In the genomic region with DNA sequence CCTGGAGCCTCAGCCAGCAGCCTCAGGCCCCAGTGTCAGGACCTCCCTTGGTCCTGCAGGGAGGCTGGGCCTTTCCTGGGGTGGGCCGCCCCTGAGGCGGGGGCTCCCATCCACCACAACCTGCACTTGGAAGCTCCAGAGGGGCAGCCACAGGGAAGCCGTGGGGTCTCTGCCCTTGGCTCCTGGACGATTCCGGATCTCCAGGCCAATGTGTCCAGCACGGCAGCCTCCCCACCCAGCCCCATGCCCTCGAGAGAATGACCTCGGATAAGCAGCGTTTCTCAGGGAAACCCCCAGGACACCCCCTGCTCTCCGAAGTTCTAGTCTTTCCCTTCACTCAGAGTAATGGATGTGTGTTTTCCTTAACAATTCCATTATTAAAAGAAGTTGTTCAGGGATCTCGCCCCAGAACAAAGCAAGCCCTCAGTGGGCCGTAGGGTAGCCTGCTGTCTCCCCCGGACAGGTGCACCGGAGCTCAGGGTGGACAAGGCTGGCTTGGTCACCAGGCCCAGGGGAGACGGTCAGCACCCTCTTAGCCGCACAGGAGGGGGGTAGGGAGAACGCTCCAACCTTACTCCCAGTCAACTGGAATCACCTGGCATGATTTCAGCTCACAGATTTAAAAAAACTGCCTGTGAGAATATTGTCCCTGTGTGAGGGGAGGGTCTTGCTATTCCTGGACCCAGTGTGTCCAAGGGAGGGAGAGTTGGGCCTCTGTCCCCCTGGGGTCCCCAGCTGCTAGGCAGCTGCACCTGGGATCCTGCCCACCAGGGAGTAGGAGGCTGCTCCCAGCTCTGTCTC, we compare ENCODE assay signal across 8 cellular contexts.
"Had no signal": no experiment of that assay in that cellular context is flagged by ENCODE, and none has a peak within 500 bp of the region (broad histone marks: within the 10 kb centered on the region; RNA-seq: fewer than 3 reads in every experiment).

No MANE protein-coding gene starts in this region.

- H3K4me1 ChIP-seq: prostate gland had no signal

- DNase-seq: activated CD8-positive, alpha-beta memory T cell treated with anti-CD3 and anti-CD28 coated beads, Interleukin-2, amount 10 ng/mL, durations not matched to agents 7 days and 5 days; activated T-cell treated with anti-CD3 and anti-CD28 coated beads, Interleukin-2, amount 50 U/mL, for 48 hours; naive B cell; stimulated activated CD4-positive, alpha-beta T cell treated with anti-CD3 and anti-CD28 coated beads, Interleukin-15, amount 100 ng/mL, for 24 hours; stimulated activated CD4-positive, alpha-beta T cell treated with anti-CD3 and anti-CD28 coated beads, Interleukin-4, amount 100 ng/mL, for 24 hours; stimulated activated naive CD8-positive, alpha-beta T cell treated with anti-CD3 and anti-CD28 coated beads, Interleukin-15, amount 100 ng/mL, for 72 hours had no signal

- H3K9me3 ChIP-seq: prostate gland had no signal

- H3K27me3 ChIP-seq: hepatocyte had no signal

- H3K27ac ChIP-seq: hepatocyte, prostate gland had no signal

- H3K4me3 ChIP-seq: hepatocyte, prostate gland had no signal

- H3K4me2 ChIP-seq: hepatocyte had no signal

- H3K36me3 ChIP-seq: prostate gland had no signal
